ENCODE assay signal across 8 cellular contexts in the genomic region with DNA sequence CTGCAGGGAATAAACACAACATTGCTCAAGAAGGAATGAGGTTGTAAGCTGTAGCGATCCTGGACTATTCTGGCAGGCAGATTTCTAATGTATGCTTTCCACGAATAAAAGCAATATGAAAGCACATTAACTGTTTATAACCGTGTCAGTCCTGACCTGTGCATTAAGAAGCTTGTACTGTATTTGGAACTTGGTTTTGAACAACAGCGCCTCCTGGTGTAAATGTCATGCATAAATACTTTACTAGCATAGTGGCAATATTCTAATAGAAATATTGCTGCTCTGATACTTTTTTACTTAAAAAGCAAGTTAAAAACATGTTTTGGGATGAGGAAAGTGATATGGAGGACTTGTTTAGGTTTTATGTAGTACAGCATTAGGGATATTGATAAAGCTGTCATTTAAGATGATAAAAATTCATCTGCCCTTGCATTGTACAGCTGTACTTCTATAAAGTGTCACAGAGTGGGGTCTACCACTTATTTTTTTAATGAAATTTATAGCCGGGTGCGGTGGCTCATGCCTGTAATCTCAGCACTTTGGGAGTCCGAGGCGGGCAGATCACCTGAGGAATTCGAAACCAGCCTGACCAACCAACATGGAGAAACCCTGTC.
DNase-seq lines count a peak whose midpoint lies in the region; ATAC-seq and TF ChIP-seq lines count a peak whose summit lies in the region.

No MANE protein-coding gene starts in this region.

- no peaks in the 10 kb centered on the region for H3K4me1 ChIP-seq in CD8-positive, alpha-beta memory T cell (ENCODE audit: insufficient read depth, low read length)
- peaks cover 18% of the 10 kb centered on the region for H3K4me1 ChIP-seq in osteoblast (ENCODE audit: insufficient read depth, low read length)

- TF ChIP-seq CTCF in GM20000 (IDR thresholded peaks at IDR 0.05; ENCODE audit: extremely low read depth, missing control alignments): peak; percentile 43
- peak; percentile 76 for TF ChIP-seq CTCF in osteoblast (IDR thresholded peaks at IDR 0.05; ENCODE audit: extremely low read depth, low read depth, low read length)

- H3K36me3 Mint-ChIP-seq in CD8-positive, alpha-beta memory T cell: peaks cover 0 to 1% (median 0%) of the 10 kb centered on the region in 3 donors

- no peaks in the 10 kb centered on the region for H4K20me1 ChIP-seq in osteoblast (ENCODE audit: insufficient read depth, low read length)

- H3K27ac ChIP-seq in CD8-positive, alpha-beta memory T cell (ENCODE audit: low read depth, low read length): no peak overlapping the region
- no peak overlapping the region for H3K27ac ChIP-seq in osteoblast (ENCODE audit: low read depth, low read length)

- peak overlapping the region; percentile 73 for H3K4me2 ChIP-seq in osteoblast (ENCODE audit: insufficient read depth, low read length)

- peaks cover 0 to 2% of the 10 kb centered on the region in 2 donors for H3K27me3 Mint-ChIP-seq in CD8-positive, alpha-beta memory T cell

- no peak for ATAC-seq in HG02870 (IDR thresholded peaks at IDR 0.05; ENCODE audit: unreplicated experiment)

- H2AFZ ChIP-seq in osteoblast (ENCODE audit: low read length): no peak overlapping the region

- no peak overlapping the region for H3K4me3 Mint-ChIP-seq in CD8-positive, alpha-beta memory T cell

- H3K79me2 ChIP-seq in osteoblast (ENCODE audit: insufficient read depth, low read length): no peaks in the 10 kb centered on the region

- POLR2A ChIA-PET in CD8-positive, alpha-beta memory T cell (lab: Charles Lee): no interaction called here

- peak in 4 of 5 donors; percentile 10 to 55 (median 30) for DNase-seq in CD8-positive, alpha-beta memory T cell
- DNase-seq in GM20000 (ENCODE audit: low spot score) (peak; percentile 60), NCI-H345 (lab: John Stamatoyannopoulos, UW) (peak; percentile 62), fibroblast of the conjunctiva (ENCODE audit: low read depth) (peak; percentile 74), osteoblast (ENCODE audit: insufficient read length, low spot score, missing footprints) (peak; percentile 83)
- peak; percentile 16 for DNase-seq in activated CD4-positive, alpha-beta T cell treated with anti-CD3 and anti-CD28 coated beads, Interleukin-2, amount 50 U/mL, for 1 hour
- no peak for DNase-seq in activated effector memory CD4-positive, alpha-beta T cell treated with Interleukin-2 at 50 U/mL for 16 hours

- H3K9me3 Mint-ChIP-seq in CD8-positive, alpha-beta memory T cell: no peaks in the 10 kb centered on the region

- H3K27ac Mint-ChIP-seq in CD8-positive, alpha-beta memory T cell: peak overlapping the region in 1 of 8 donors; percentile 50

- no peak overlapping the region for H3K4me3 ChIP-seq in CD8-positive, alpha-beta memory T cell (ENCODE audit: low read length)
- peak overlapping the region; percentile 22 for H3K4me3 ChIP-seq in osteoblast (ENCODE audit: insufficient read depth, low read length)

- CTCF ChIA-PET in CD8-positive, alpha-beta memory T cell (lab: Charles Lee): interaction anchor here (0.5 to 3.1 kb wide), 17 partner anchors 10 to 238 kb away, joined by 3 to 35 read pairs (median 5); a partner anchor contains a TSS

- no peaks in the 10 kb centered on the region for H3K27me3 ChIP-seq in CD8-positive, alpha-beta memory T cell (ENCODE audit: insufficient read depth, low read length, poor library complexity, severe bottlenecking)
- H3K27me3 ChIP-seq in osteoblast (ENCODE audit: insufficient read depth, low read length): no peaks in the 10 kb centered on the region

- H3K4me1 Mint-ChIP-seq in CD8-positive, alpha-beta memory T cell: peaks cover 3 to 6% (median 4%) of the 10 kb centered on the region in 3 donors

- H3K9me3 ChIP-seq in CD8-positive, alpha-beta memory T cell (ENCODE audit: low read length): no peaks in the 10 kb centered on the region
- no peaks in the 10 kb centered on the region for H3K9me3 ChIP-seq in osteoblast (ENCODE audit: low read depth, low read length)

- H3K36me3 ChIP-seq in CD8-positive, alpha-beta memory T cell (ENCODE audit: insufficient read depth, low read length): no peaks in the 10 kb centered on the region
- no peaks in the 10 kb centered on the region for H3K36me3 ChIP-seq in osteoblast (ENCODE audit: insufficient read depth, low read length)
